18 cellular contexts compared by ENCODE assay signal in genomic region chr11:19806251-19806650, GRCh38.
"Had no signal": no experiment of that assay in that cellular context is flagged by ENCODE, and none has a peak within 500 bp of the region (broad histone marks: within the 10 kb centered on the region; RNA-seq: fewer than 3 reads in every experiment).

No MANE protein-coding gene starts in this region.

- H2AFZ ChIP-seq: hepatocyte had no signal

- DNase-seq: dermis blood vessel endothelial cell; dorsolateral prefrontal cortex; effector CD4-positive, alpha-beta T cell; effector memory CD4-positive, alpha-beta T cell; foreskin keratinocyte; heart left ventricle; hypothalamus; immature natural killer cell; left cardiac atrium; left lung; left ventricle myocardium superior; lower lobe of right lung; mesenchymal stem cell; mucosa of descending colon had no signal

- H3K27ac ChIP-seq: dorsolateral prefrontal cortex, esophagus muscularis mucosa, foreskin keratinocyte, gastroesophageal sphincter, hepatocyte, left lung, lower lobe of right lung had no signal

- H3K4me3 ChIP-seq: coronary artery, dorsolateral prefrontal cortex, esophagus muscularis mucosa, gastroesophageal sphincter, heart left ventricle, hepatocyte, left lung, lower lobe of right lung, mucosa of descending colon had no signal

- H3K4me1 ChIP-seq: foreskin keratinocyte had no signal

- H3K4me2 ChIP-seq: hepatocyte had no signal

- H3K36me3 ChIP-seq: esophagus muscularis mucosa, gastroesophageal sphincter, heart left ventricle, left lung, lower lobe of right lung had no signal

- H3K9me3 ChIP-seq: esophagus muscularis mucosa, gastroesophageal sphincter, heart left ventricle, left lung, lower lobe of right lung, mucosa of descending colon had no signal

- H3K27me3 ChIP-seq: dorsolateral prefrontal cortex, esophagus muscularis mucosa, gastroesophageal sphincter, heart left ventricle, hepatocyte, left lung had no signal
